Comparison of ENCODE assay signal across 11 cellular contexts in genomic region chr15:43912991-43913927, GRCh38.
DNase-seq lines count a peak whose midpoint lies in the region; ATAC-seq and TF ChIP-seq lines count a peak whose summit lies in the region.
"Had no signal": no experiment of that assay in that cellular context is flagged by ENCODE, and none has a peak within 500 bp of the region (broad histone marks: within the 10 kb centered on the region; RNA-seq: fewer than 3 reads in every experiment).

No MANE protein-coding gene starts in this region.

- H3K27me3 Mint-ChIP-seq in activated T-helper 17 cell treated with anti-CD3 and anti-CD28 coated beads, Interleukin-2, amount 50 U/mL, for 72 hours = no peaks in the 10 kb centered on the region
- H3K27me3 Mint-ChIP-seq: stimulated activated naive CD8-positive, alpha-beta T cell treated with anti-CD3 and anti-CD28 coated beads, Interleukin-15, Interleukin-2, amounts not matched to agents 100 ng/mL and 50 ng/mL, for 24 hours had no signal

- H3K4me3 Mint-ChIP-seq in activated T-helper 17 cell treated with anti-CD3 and anti-CD28 coated beads, Interleukin-2, amount 50 U/mL, for 72 hours = no peak overlapping the region
- H3K4me3 Mint-ChIP-seq: stimulated activated naive CD8-positive, alpha-beta T cell treated with anti-CD3 and anti-CD28 coated beads, Interleukin-15, Interleukin-2, amounts not matched to agents 100 ng/mL and 50 ng/mL, for 24 hours had no signal

- H3K27ac ChIP-seq in left ventricle myocardium inferior (replicated peaks) = peak overlapping the region; percentile 71
- peak overlapping the region; percentile 51 for H3K27ac ChIP-seq in subcutaneous abdominal adipose tissue (ENCODE audit: low read depth, low read length)
- H3K27ac ChIP-seq: 22Rv1 had no signal

- H3K36me3 Mint-ChIP-seq in activated T-helper 17 cell treated with anti-CD3 and anti-CD28 coated beads, Interleukin-2, amount 50 U/mL, for 72 hours (ENCODE audit: low read depth) = no peaks in the 10 kb centered on the region

- no peaks in the 10 kb centered on the region for H3K9me3 Mint-ChIP-seq in activated T-helper 17 cell treated with anti-CD3 and anti-CD28 coated beads, Interleukin-2, amount 50 U/mL, for 72 hours
- H3K9me3 Mint-ChIP-seq: stimulated activated naive CD8-positive, alpha-beta T cell treated with anti-CD3 and anti-CD28 coated beads, Interleukin-15, Interleukin-2, amounts not matched to agents 100 ng/mL and 50 ng/mL, for 24 hours had no signal

- H3K4me1 Mint-ChIP-seq in activated T-helper 17 cell treated with anti-CD3 and anti-CD28 coated beads, Interleukin-2, amount 50 U/mL, for 72 hours = no peaks in the 10 kb centered on the region

- H3K27me3 ChIP-seq in left ventricle myocardium inferior (ENCODE audit: low read depth) = no peaks in the 10 kb centered on the region
- H3K27me3 ChIP-seq in subcutaneous abdominal adipose tissue (ENCODE audit: control insufficient read depth in 5 of 5, insufficient read depth in 4 of 5, low read length in 5 of 5) = no peaks in the 10 kb centered on the region

- no peak for TF ChIP-seq CTCF in left ventricle myocardium inferior (IDR thresholded peaks at IDR 0.05; ENCODE audit: borderline replicate concordance)

- H3K36me3 ChIP-seq in left ventricle myocardium inferior (no peaks in the 10 kb centered on the region), subcutaneous abdominal adipose tissue (ENCODE audit: control insufficient read depth in 5 of 5, insufficient read depth in 5 of 5, low read length in 5 of 5) (no peaks in the 10 kb centered on the region)

- H3K9me3 ChIP-seq in left ventricle myocardium inferior (replicated peaks) = no peaks in the 10 kb centered on the region
- H3K9me3 ChIP-seq in subcutaneous abdominal adipose tissue (ENCODE audit: control insufficient read depth in 5 of 5, low read length in 5 of 5) = no peaks in the 10 kb centered on the region

- no peak overlapping the region for H3K9ac ChIP-seq in subcutaneous abdominal adipose tissue (ENCODE audit: low read length in 5 of 5)

- DNase-seq in DMS53 (lab: John Stamatoyannopoulos, UW) (peak; percentile 44), DMS53 treated with DMSO at 0.1 percent for 48 hours (lab: John Stamatoyannopoulos, UW; ENCODE audit: unreplicated experiment) (no peak), left ventricle myocardium inferior (no peak), SIG-M5 (lab: John Stamatoyannopoulos, UW) (no peak), ecto neural progenitor cell (ENCODE audit: low spot score) (no peak)
- DNase-seq: activated T-cell treated with anti-CD3 and anti-CD28 coated beads for 4 hours had no signal

- H3K4me1 ChIP-seq in left ventricle myocardium inferior = peaks cover 46% of the 10 kb centered on the region
- peaks cover 0 to 35% (median 12%) of the 10 kb centered on the region in 5 donors for H3K4me1 ChIP-seq in subcutaneous abdominal adipose tissue (ENCODE audit: control insufficient read depth in 5 of 5, insufficient read depth in 5 of 5, low read length in 5 of 5)

- intact Hi-C loops in left ventricle myocardium inferior (cut with micrococcal nuclease) = loop anchor here (10.0 kb wide), 1 partner anchor 122 kb away; no protein-coding TSS in a partner anchor

- H3K27ac Mint-ChIP-seq in activated T-helper 17 cell treated with anti-CD3 and anti-CD28 coated beads, Interleukin-2, amount 50 U/mL, for 72 hours = no peak overlapping the region
- H3K27ac Mint-ChIP-seq: stimulated activated naive CD8-positive, alpha-beta T cell treated with anti-CD3 and anti-CD28 coated beads, Interleukin-15, Interleukin-2, amounts not matched to agents 100 ng/mL and 50 ng/mL, for 24 hours had no signal

- peak; percentile 72 for ATAC-seq in activated T-helper 17 cell treated with anti-CD3 and anti-CD28 coated beads, Interleukin-2, amount 50 U/mL, for 72 hours (replicated peaks)
- no peak for ATAC-seq in HG02588 (IDR thresholded peaks at IDR 0.05; ENCODE audit: unreplicated experiment)

- H3K4me3 ChIP-seq in left ventricle myocardium inferior = no peak overlapping the region
- no peak overlapping the region for H3K4me3 ChIP-seq in subcutaneous abdominal adipose tissue (ENCODE audit: low read depth in 1 of 5, low read length in 5 of 5)
